ENCODE assay signal across 31 cellular contexts in the genomic region with DNA sequence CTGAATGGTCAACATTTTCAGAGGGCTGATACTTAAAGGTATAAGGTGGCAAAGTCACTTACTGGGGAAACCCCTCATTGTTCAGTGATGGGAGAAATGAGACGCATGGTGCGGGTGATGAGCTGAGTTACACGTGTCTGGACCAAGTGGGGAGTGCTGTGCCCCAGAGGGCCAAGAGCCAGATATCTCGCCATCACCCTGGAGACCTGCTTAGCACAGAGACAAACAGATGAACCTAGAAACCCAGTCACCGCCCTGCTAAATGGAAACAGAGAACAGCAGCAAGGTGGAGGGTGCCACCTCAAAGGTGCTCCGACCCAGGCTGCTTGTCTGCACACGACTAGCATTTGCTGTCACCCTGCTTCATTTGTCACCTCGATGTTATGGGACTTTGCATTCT.
"Had no signal": no experiment of that assay in that cellular context is flagged by ENCODE, and none has a peak within 500 bp of the region (broad histone marks: within the 10 kb centered on the region; RNA-seq: fewer than 3 reads in every experiment).

No MANE protein-coding gene starts in this region.

- H3K27me3 ChIP-seq: gastrocnemius medialis, heart left ventricle, hepatocyte, right atrium auricular region, suprapubic skin, transverse colon, upper lobe of right lung, uterus had no signal

- H3K9me3 ChIP-seq: gastrocnemius medialis, heart left ventricle, mucosa of descending colon, prostate gland, right atrium auricular region, suprapubic skin, transverse colon, upper lobe of right lung, uterus had no signal

- H3K4me3 Mint-ChIP-seq: memory B cell; mesothelial cell of epicardium; naive B cell; nephron progenitor cell; stimulated activated naive CD8-positive, alpha-beta T cell treated with anti-CD3 and anti-CD28 coated beads, Interleukin-15, amount 100 ng/mL, for 72 hours had no signal

- H3K4me2 ChIP-seq: hepatocyte, smooth muscle cell had no signal

- H3K9me3 Mint-ChIP-seq: memory B cell; mesothelial cell of epicardium; naive B cell; stimulated activated naive CD8-positive, alpha-beta T cell treated with anti-CD3 and anti-CD28 coated beads, Interleukin-15, amount 100 ng/mL, for 72 hours had no signal

- H3K27ac ChIP-seq: epithelial cell of prostate, gastrocnemius medialis, heart left ventricle, hepatocyte, parathyroid adenoma, prostate gland, right atrium auricular region, suprapubic skin, transverse colon, upper lobe of right lung, uterus had no signal

- H3K27me3 Mint-ChIP-seq: memory B cell; naive B cell; stimulated activated naive CD8-positive, alpha-beta T cell treated with anti-CD3 and anti-CD28 coated beads, Interleukin-15, amount 100 ng/mL, for 72 hours had no signal

- H3K4me1 ChIP-seq: gastrocnemius medialis, heart left ventricle, parathyroid adenoma, prostate gland, right atrium auricular region, suprapubic skin, transverse colon, upper lobe of right lung, uterus had no signal

- H3K36me3 ChIP-seq: gastrocnemius medialis, prostate gland, right atrium auricular region, transverse colon, upper lobe of right lung, uterus had no signal

- H2AFZ ChIP-seq: hepatocyte, parathyroid adenoma had no signal

- ATAC-seq: esophagus mucosa; gastrocnemius medialis; heart left ventricle; left lobe of liver; mucosa of descending colon; sciatic nerve; stimulated activated naive CD8-positive, alpha-beta T cell treated with anti-CD3 and anti-CD28 coated beads, Interleukin-15, amount 100 ng/mL, for 72 hours; upper lobe of right lung had no signal

- H3K4me1 Mint-ChIP-seq: memory B cell; mesothelial cell of epicardium; naive B cell; stimulated activated naive CD8-positive, alpha-beta T cell treated with anti-CD3 and anti-CD28 coated beads, Interleukin-15, amount 100 ng/mL, for 72 hours had no signal

- H3K4me3 ChIP-seq: gastrocnemius medialis, heart left ventricle, hepatocyte, lung, mucosa of descending colon, prostate gland, right atrium auricular region, smooth muscle cell, suprapubic skin, transverse colon, upper lobe of right lung, uterus had no signal

- H3K79me2 ChIP-seq: hepatocyte, parathyroid adenoma had no signal

- H3K9ac ChIP-seq: parathyroid adenoma had no signal

- H3K27ac Mint-ChIP-seq: memory B cell; mesothelial cell of epicardium; naive B cell; nephron progenitor cell; stimulated activated naive CD8-positive, alpha-beta T cell treated with anti-CD3 and anti-CD28 coated beads, Interleukin-15, amount 100 ng/mL, for 72 hours had no signal

- DNase-seq: cortex of kidney; effector CD4-positive, alpha-beta T cell; foreskin fibroblast; gastrocnemius medialis; kidney; mucosa of descending colon; naive B cell; nephron progenitor cell; stimulated activated CD4-positive, alpha-beta T cell treated with anti-CD3 and anti-CD28 coated beads, Interleukin-12 subunit alpha, Interleukin-12 subunit beta, amount 100 ng/mL, for 4 hours; stimulated activated CD4-positive, alpha-beta T cell treated with anti-CD3 and anti-CD28 coated beads, Interleukin-1b, Interleukin-23, amount 100 ng/mL, for 48 hours; stimulated activated CD4-positive, alpha-beta T cell treated with anti-CD3 and anti-CD28 coated beads, Interleukin-4, amount 100 ng/mL, for 1 hour; stimulated activated CD8-positive, alpha-beta memory T cell treated with anti-CD3 and anti-CD28 coated beads, Interleukin-4, amount 100 ng/mL, for 48 hours; stimulated activated naive CD4-positive, alpha-beta T cell; stimulated activated naive CD8-positive, alpha-beta T cell treated with anti-CD3 and anti-CD28 coated beads, Interleukin-15, amount 100 ng/mL, for 72 hours; transverse colon; upper lobe of right lung; uterus had no signal
